ENCODE assay signal across 24 cellular contexts in genomic region chrX:41407816-41408215, GRCh38. TPM values are rescaled to one million over a fixed set of nuclear protein-coding genes. Genes with fewer than 3 reads are reported as not detected.
DNase-seq lines count a peak whose midpoint lies in the region; ATAC-seq lines count a peak whose summit lies in the region.
"Had no signal": no experiment of that assay in that cellular context is flagged by ENCODE, and none has a peak within 500 bp of the region (broad histone marks: within the 10 kb centered on the region; RNA-seq: fewer than 3 reads in every experiment).

No MANE protein-coding gene starts in this region.

- intact Hi-C loops in sciatic nerve (cut with DNase I): no loop called here
- intact Hi-C loops in activated CD4-positive, alpha-beta T cell treated with anti-CD3 and anti-CD28 coated beads, Interleukin-2, amount 10 ng/mL, durations not matched to agents 24 days and 14 days (cut with micrococcal nuclease): no loop called here

- WGBS in esophagus, 2 donors: 67 to 71% methylated on average over 4 of the region's 4 CpGs

- H3K4me3 Mint-ChIP-seq in activated CD4-positive, alpha-beta T cell treated with anti-CD3 and anti-CD28 coated beads, Interleukin-2, amount 10 ng/mL, durations not matched to agents 24 days and 14 days: no peak overlapping the region
- H3K4me3 Mint-ChIP-seq: CD14-positive monocyte; CD4-positive, alpha-beta T cell; CD8-positive, alpha-beta memory T cell; GM23338; H9; HFFc6 had no signal

- H3K9me3 Mint-ChIP-seq in activated CD4-positive, alpha-beta T cell treated with anti-CD3 and anti-CD28 coated beads, Interleukin-2, amount 10 ng/mL, durations not matched to agents 24 days and 14 days: no peaks in the 10 kb centered on the region
- H3K9me3 Mint-ChIP-seq: CD4-positive, alpha-beta T cell; CD8-positive, alpha-beta memory T cell; HFFc6 had no signal

- H3K9me3 ChIP-seq in esophagus (ENCODE audit: control insufficient read depth in 2 of 2, insufficient read depth in 1 of 2, low read depth in 1 of 2, low read length in 1 of 2): no peaks in the 10 kb centered on the region
- H3K9me3 ChIP-seq: BE2C had no signal

- H3K27ac Mint-ChIP-seq in activated CD4-positive, alpha-beta T cell treated with anti-CD3 and anti-CD28 coated beads, Interleukin-2, amount 10 ng/mL, durations not matched to agents 24 days and 14 days: no peak overlapping the region
- H3K27ac Mint-ChIP-seq: CD14-positive monocyte; CD4-positive, alpha-beta T cell; CD8-positive, alpha-beta memory T cell; GM23338; H9; HFFc6 had no signal

- peak overlapping the region; percentile 22 to 38 for H3K27ac ChIP-seq in esophagus (ENCODE audit: low read depth in 2 of 2, low read length in 1 of 2)
- H3K27ac ChIP-seq: 22Rv1; BLaER1 treated with 17β-estradiol and CSF1 and Interleukin-3, amounts not matched to agents 10 nM and 100 nM had no signal

- H3K36me3 ChIP-seq in esophagus (ENCODE audit: control insufficient read depth in 2 of 2, insufficient read depth in 2 of 2, low read length in 1 of 2): no peaks in the 10 kb centered on the region
- H3K36me3 ChIP-seq: BE2C; BLaER1 treated with 17β-estradiol and CSF1 and Interleukin-3, amounts not matched to agents 10 nM and 100 nM had no signal

- H3K4me3 ChIP-seq in esophagus (ENCODE audit: low read depth in 1 of 2, low read length in 2 of 2): no peak overlapping the region
- H3K4me3 ChIP-seq: BLaER1 treated with 17β-estradiol and CSF1 and Interleukin-3, amounts not matched to agents 10 nM and 100 nM; GM23338 had no signal

- peaks cover 0 to 6% of the 10 kb centered on the region in 2 donors for H3K4me1 ChIP-seq in esophagus (ENCODE audit: control insufficient read depth in 2 of 2, insufficient read depth in 2 of 2, low read length in 1 of 2)
- H3K4me1 ChIP-seq: BE2C had no signal

- H3K4me1 Mint-ChIP-seq in activated CD4-positive, alpha-beta T cell treated with anti-CD3 and anti-CD28 coated beads, Interleukin-2, amount 10 ng/mL, durations not matched to agents 24 days and 14 days: peaks cover 1% of the 10 kb centered on the region
- H3K4me1 Mint-ChIP-seq: CD8-positive, alpha-beta memory T cell; GM23338 had no signal

- peaks cover 0 to 4% of the 10 kb centered on the region in 2 donors for H3K27me3 ChIP-seq in esophagus (ENCODE audit: control insufficient read depth in 1 of 2, insufficient read depth in 2 of 2, low read length in 2 of 2)
- H3K27me3 ChIP-seq: BE2C had no signal

- DNase-seq in NCI-H82 (lab: John Stamatoyannopoulos, UW) (peak; percentile 28), NCI-H82 treated with DMSO at 0.1 percent for 48 hours (lab: John Stamatoyannopoulos, UW; ENCODE audit: unreplicated experiment) (no peak), sciatic nerve (ENCODE audit: low spot score) (peak; percentile 25)
- no peak for DNase-seq in activated CD4-positive, alpha-beta T cell treated with anti-CD3 and anti-CD28 coated beads, Interleukin-2, amount 10 ng/mL, durations not matched to agents 24 days and 14 days
- DNase-seq: AML-193; BE2C; CD4-positive, alpha-beta T cell; CD8-positive, alpha-beta memory T cell; DMS53; DMS79 treated with DMSO at 0.1 percent for 48 hours; GF-D8; H9; HFFc6 had no signal

- H3K36me3 Mint-ChIP-seq in activated CD4-positive, alpha-beta T cell treated with anti-CD3 and anti-CD28 coated beads, Interleukin-2, amount 10 ng/mL, durations not matched to agents 24 days and 14 days (ENCODE audit: low read depth): no peaks in the 10 kb centered on the region
- H3K36me3 Mint-ChIP-seq: CD14-positive monocyte had no signal

- no peaks in the 10 kb centered on the region for H3K27me3 Mint-ChIP-seq in activated CD4-positive, alpha-beta T cell treated with anti-CD3 and anti-CD28 coated beads, Interleukin-2, amount 10 ng/mL, durations not matched to agents 24 days and 14 days
- H3K27me3 Mint-ChIP-seq: CD4-positive, alpha-beta T cell had no signal

- no peak for ATAC-seq in sciatic nerve
- ATAC-seq in HG02970 (IDR thresholded peaks at IDR 0.05; ENCODE audit: low FRiP score, unreplicated experiment): no peak
- ATAC-seq: GM23338, HCT116 had no signal

RNA-seq across cellular contexts. Expression of gene NYX, which starts 39.3 kb away (rescaled TPM):
- polyA plus RNA-seq in esophagus: under 1 TPM in 1 of 2 donors, not detected in 1; 0.01 TPM
- total RNA-seq in sciatic nerve: not detected
- not detected in 2 replicates for total RNA-seq in activated CD4-positive, alpha-beta T cell treated with anti-CD3 and anti-CD28 coated beads, Interleukin-2, amount 10 ng/mL, durations not matched to agents 24 days and 14 days
- total RNA-seq: CD4-positive, alpha-beta T cell; CD8-positive, alpha-beta memory T cell; Daoy; G401; H4; H9; HFFc6 had no signal
- polyA plus RNA-seq: AG04450; CD14-positive monocyte; CD8-positive, alpha-beta memory T cell had no signal

Comparison
In these comparisons a context has a peak if more than half of its experiments do, and no peak if none do; other contexts are left out.
1. DNase-seq: peak in NCI-H82 (single experiment) and sciatic nerve (single experiment); none in NCI-H82 treated with DMSO at 0.1 percent for 48 hours (single experiment) and activated CD4-positive, alpha-beta T cell treated with anti-CD3 and anti-CD28 coated beads, Interleukin-2, amount 10 ng/mL, durations not matched to agents 24 days and 14 days (single experiment).